28 cellular contexts compared by ENCODE assay signal in genomic region chr4:7608043-7608442, GRCh38.
"Had no signal": no experiment of that assay in that cellular context is flagged by ENCODE, and none has a peak within 500 bp of the region (broad histone marks: within the 10 kb centered on the region; RNA-seq: fewer than 3 reads in every experiment).

No MANE protein-coding gene starts in this region.

- H3K9me3 ChIP-seq: adrenal gland, body of pancreas, esophagus squamous epithelium, right atrium auricular region, suprapubic skin, tibial nerve had no signal

- H3K27me3 ChIP-seq: adrenal gland, body of pancreas, cardiac muscle cell, esophagus squamous epithelium, neural progenitor cell, right atrium auricular region, suprapubic skin, tibial nerve had no signal

- H3K36me3 ChIP-seq: adrenal gland, cardiac muscle cell, esophagus squamous epithelium, heart right ventricle, neural progenitor cell, right atrium auricular region, spleen, suprapubic skin, tibial nerve had no signal

- H3K27ac ChIP-seq: adrenal gland, body of pancreas, cardiac muscle cell, epithelial cell of prostate, esophagus squamous epithelium, heart right ventricle, neural progenitor cell, right atrium auricular region, spleen, suprapubic skin, WERI-Rb-1 had no signal

- H3K4me3 ChIP-seq: adrenal gland, body of pancreas, cardiac muscle cell, esophagus squamous epithelium, heart right ventricle, neural progenitor cell, right atrium auricular region, spleen, suprapubic skin, tibial nerve had no signal

- H3K4me1 ChIP-seq: adrenal gland, body of pancreas, esophagus squamous epithelium, neural progenitor cell, right atrium auricular region, spleen, suprapubic skin had no signal

- DNase-seq: activated CD4-positive, alpha-beta memory T cell treated with anti-CD3 and anti-CD28 coated beads for 36 hours; activated CD4-positive, alpha-beta T cell treated with anti-CD3 and anti-CD28 coated beads, Interleukin-2, amount 10 ng/mL, durations not matched to agents 24 days and 14 days; activated CD8-positive, alpha-beta memory T cell treated with anti-CD3 and anti-CD28 coated beads, Interleukin-2, amount 50 U/mL, for 4 hours; activated effector memory CD4-positive, alpha-beta T cell treated with anti-CD3 and anti-CD28 coated beads, Interleukin-2, amount 50 U/mL, for 16 hours; activated naive CD4-positive, alpha-beta T cell treated with anti-CD3 and anti-CD28 coated beads for 36 hours; activated naive CD8-positive, alpha-beta T cell treated with anti-CD3 and anti-CD28 coated beads for 36 hours; activated T-cell treated with anti-CD3 and anti-CD28 coated beads, Interleukin-2, amount 50 U/mL, for 1 hour; adrenal gland; aorta; effector CD4-positive, alpha-beta T cell; esophagus squamous epithelium; foreskin melanocyte; heart right ventricle; midbrain; natural killer cell; occipital lobe; spleen; stimulated activated naive CD4-positive, alpha-beta T cell; T-helper 1 cell; WERI-Rb-1 had no signal

- H3K9ac ChIP-seq: neural progenitor cell had no signal

- ATAC-seq: activated CD4-positive, CD25-positive, alpha-beta regulatory T cell treated with anti-CD3 and anti-CD28 coated beads, Interleukin-2, amount 50 U/mL, for 24 hours; body of pancreas had no signal

- H3K4me2 ChIP-seq: neural progenitor cell had no signal
